Comparison of ENCODE assay signal across 9 cellular contexts in genomic region chr10:92544296-92544695, GRCh38. TPM values are rescaled to one million over a fixed set of nuclear protein-coding genes. Genes with fewer than 3 reads are reported as not detected.
DNase-seq lines count a peak whose midpoint lies in the region; ATAC-seq and TF ChIP-seq lines count a peak whose summit lies in the region.
"Had no signal": no experiment of that assay in that cellular context is flagged by ENCODE, and none has a peak within 500 bp of the region (broad histone marks: within the 10 kb centered on the region; RNA-seq: fewer than 3 reads in every experiment).

No MANE protein-coding gene starts in this region.

- H3K9me3 ChIP-seq in WERI-Rb-1 (ENCODE audit: severe bottlenecking) (no peaks in the 10 kb centered on the region), heart right ventricle (no peaks in the 10 kb centered on the region)

- H3K27ac ChIP-seq in WERI-Rb-1 (no peak overlapping the region), heart right ventricle (no peak overlapping the region)

- H3K27me3 Mint-ChIP-seq in endothelial cell (ENCODE audit: unreplicated experiment), result no peaks in the 10 kb centered on the region

- no peak overlapping the region for H3K4me3 Mint-ChIP-seq in endothelial cell (ENCODE audit: unreplicated experiment)

- no peak for TF ChIP-seq POLR2A in erythroblast (IDR thresholded peaks at IDR 0.05; ENCODE audit: low read length)

- intact Hi-C loops in heart right ventricle (cut with DNase I), result no loop called here

- no peaks in the 10 kb centered on the region for H3K36me3 Mint-ChIP-seq in endothelial cell (ENCODE audit: low read depth, unreplicated experiment)

- ATAC-seq in GM21786 (IDR thresholded peaks at IDR 0.05; ENCODE audit: unreplicated experiment), result peak; percentile 64
- ATAC-seq in heart right ventricle, result no peak

- TF ChIP-seq CTCF in AG09309 (IDR thresholded peaks at IDR 0.05; ENCODE audit: control insufficient read depth, insufficient read depth, low read depth, low read length, missing control alignments) (no peak), endothelial cell (IDR thresholded peaks at IDR 0.05; ENCODE audit: unreplicated experiment) (no peak), WERI-Rb-1 (IDR thresholded peaks at IDR 0.05; ENCODE audit: low read depth, low read length) (no peak), heart right ventricle (IDR thresholded peaks at IDR 0.05) (no peak)

- H3K27me3 ChIP-seq in WERI-Rb-1 (ENCODE audit: insufficient read depth, low read depth, severe bottlenecking) (no peaks in the 10 kb centered on the region), heart right ventricle (no peaks in the 10 kb centered on the region)

- peaks cover 0 to 15% (median 0%) of the 10 kb centered on the region in 9 donors for H3K4me1 ChIP-seq in heart right ventricle

- WGBS in heart right ventricle, 2 donors, result 78 to 89% methylated on average over 3 of the region's 3 CpGs

- H3K9me3 Mint-ChIP-seq in endothelial cell (ENCODE audit: unreplicated experiment), result no peaks in the 10 kb centered on the region

- H3K4me3 ChIP-seq in AG09309 (ENCODE audit: control insufficient read depth, low read depth, low read length), result no peak overlapping the region
- no peak overlapping the region for H3K4me3 ChIP-seq in WERI-Rb-1 (ENCODE audit: low read depth, low read length)
- H3K4me3 ChIP-seq in heart right ventricle, result no peak overlapping the region

- DNase-seq in AG09309 (ENCODE audit: low read depth) (peak; percentile 5), NOMO-1 treated with dmso at 0.1 percent for 144 hours (lab: John Stamatoyannopoulos, UW; ENCODE audit: unreplicated experiment) (peak; percentile 81), endothelial cell (ENCODE audit: low spot score) (peak; percentile 5), T-helper 9 cell (no peak), WERI-Rb-1 (no peak), heart right ventricle (no peak), erythroblast (lab: John Stamatoyannopoulos, UW) (no peak)
- DNase-seq: amniotic stem cell had no signal

- no peak overlapping the region for H3K27ac Mint-ChIP-seq in endothelial cell (ENCODE audit: unreplicated experiment)

- peaks cover 26% of the 10 kb centered on the region for H3K4me1 Mint-ChIP-seq in endothelial cell (ENCODE audit: unreplicated experiment)

- no peaks in the 10 kb centered on the region; the same call in 1 of the 2 replicates for H3K36me3 ChIP-seq in WERI-Rb-1
- peaks cover 0 to 16% (median 0%) of the 10 kb centered on the region in 9 donors for H3K36me3 ChIP-seq in heart right ventricle

RNA-seq across cellular contexts. Expression of gene IDE, which starts 29.6 kb away (rescaled TPM):
- total RNA-seq in endothelial cell (ENCODE audit: unreplicated experiment) (41.6 TPM), heart right ventricle (10 to 100 TPM; 41.8 to 58.5 (median 47.5) TPM)
- polyA plus RNA-seq in heart right ventricle, result 10 to 100 TPM; 11.0 to 14.1 TPM

RNA-seq across cellular contexts. Expression of gene KIF11, which starts 48.6 kb away (rescaled TPM):
- total RNA-seq in endothelial cell (ENCODE audit: unreplicated experiment), result 9.4 TPM
- total RNA-seq in heart right ventricle, result 1 to 10 TPM in 4 of 10 donors, under 1 TPM in 6; 0.30 to 4.4 (median 0.84) TPM
- under 1 TPM; 0.20 to 0.29 TPM for polyA plus RNA-seq in heart right ventricle

Comparison
In these comparisons a context has a peak if more than half of its experiments do, and no peak if none do; other contexts are left out.
1. DNase-seq: peak in AG09309 (single experiment), NOMO-1 treated with dmso at 0.1 percent for 144 hours (single experiment) and endothelial cell (single experiment); none in T-helper 9 cell (single experiment), WERI-Rb-1 (single experiment), heart right ventricle (0 of 2) and erythroblast (0 of 2).